11 cellular contexts compared by ENCODE assay signal in genomic region chr6:116568851-116569755, GRCh38. TPM values are rescaled to one million over a fixed set of nuclear protein-coding genes. Genes with fewer than 3 reads are reported as not detected.
DNase-seq lines count a peak whose midpoint lies in the region; ATAC-seq and TF ChIP-seq lines count a peak whose summit lies in the region.
"Had no signal": no experiment of that assay in that cellular context is flagged by ENCODE, and none has a peak within 500 bp of the region (broad histone marks: within the 10 kb centered on the region; RNA-seq: fewer than 3 reads in every experiment).

No MANE protein-coding gene starts in this region.

- no peak for TF ChIP-seq CTCF in WTC11 (IDR thresholded peaks at IDR 0.05)

- peak overlapping the region; percentile 17 for H3K4me3 Mint-ChIP-seq in activated naive CD8-positive, alpha-beta T cell
- H3K4me3 Mint-ChIP-seq in activated naive CD8-positive, alpha-beta T cell treated with anti-CD3 and anti-CD28 coated beads for 36 hours: no peak overlapping the region
- peak overlapping the region; percentile 98; the same call in 1 of the 2 replicates for H3K4me3 Mint-ChIP-seq in WTC11

- H3K4me1 Mint-ChIP-seq in activated naive CD8-positive, alpha-beta T cell (ENCODE audit: low read depth): peaks cover 46% of the 10 kb centered on the region
- H3K4me1 Mint-ChIP-seq in activated naive CD8-positive, alpha-beta T cell treated with anti-CD3 and anti-CD28 coated beads for 36 hours: peaks cover 26% of the 10 kb centered on the region
- H3K4me1 Mint-ChIP-seq in WTC11: peaks cover 14% of the 10 kb centered on the region

- POLR2A ChIA-PET in WTC11 (lab: Charles Lee): no interaction called here

- no peak for DNase-seq in activated naive CD8-positive, alpha-beta T cell treated with anti-CD3 and anti-CD28 coated beads for 36 hours
- DNase-seq in WTC11 (ENCODE audit: low spot score) (no peak), renal cortical epithelial cell (ENCODE audit: low read depth) (peak; percentile 11)
- DNase-seq: activated CD4-positive, alpha-beta T cell treated with anti-CD3 and anti-CD28 coated beads, Interleukin-2, amount 50 U/mL, for 1 hour; heart left ventricle; SHP77 had no signal

- CTCF ChIA-PET in WTC11 (lab: Charles Lee): interaction anchor here (1.1 kb wide), 1 partner anchor 282 kb away, joined by 3 read pairs; no protein-coding TSS in a partner anchor

- ATAC-seq in WTC11 (no peak), GM19467 (IDR thresholded peaks at IDR 0.05; ENCODE audit: unreplicated experiment) (no peak), GM18520 (IDR thresholded peaks at IDR 0.05; ENCODE audit: unreplicated experiment) (no peak)
- ATAC-seq: heart left ventricle had no signal

- no peaks in the 10 kb centered on the region for H3K9me3 Mint-ChIP-seq in activated naive CD8-positive, alpha-beta T cell (ENCODE audit: low read depth)
- H3K9me3 Mint-ChIP-seq in activated naive CD8-positive, alpha-beta T cell treated with anti-CD3 and anti-CD28 coated beads for 36 hours: no peaks in the 10 kb centered on the region
- H3K9me3 Mint-ChIP-seq in WTC11: no peaks in the 10 kb centered on the region

- no peak overlapping the region for H3K27ac Mint-ChIP-seq in activated naive CD8-positive, alpha-beta T cell
- no peak overlapping the region for H3K27ac Mint-ChIP-seq in activated naive CD8-positive, alpha-beta T cell treated with anti-CD3 and anti-CD28 coated beads for 36 hours
- no peak overlapping the region for H3K27ac Mint-ChIP-seq in WTC11

- peaks cover 2% of the 10 kb centered on the region for H3K36me3 Mint-ChIP-seq in activated naive CD8-positive, alpha-beta T cell
- H3K36me3 Mint-ChIP-seq in activated naive CD8-positive, alpha-beta T cell treated with anti-CD3 and anti-CD28 coated beads for 36 hours: peaks cover 5% of the 10 kb centered on the region
- no peaks in the 10 kb centered on the region; the same call in 1 of the 2 replicates for H3K36me3 Mint-ChIP-seq in WTC11

- H3K27me3 Mint-ChIP-seq in activated naive CD8-positive, alpha-beta T cell: no peaks in the 10 kb centered on the region
- H3K27me3 Mint-ChIP-seq in activated naive CD8-positive, alpha-beta T cell treated with anti-CD3 and anti-CD28 coated beads for 36 hours: peaks cover 5% of the 10 kb centered on the region
- H3K27me3 Mint-ChIP-seq in WTC11 (ENCODE audit: low read depth): no peaks in the 10 kb centered on the region; the same call in 1 of the 2 replicates

TF ChIP-seq in WTC11, 78 proteins besides CTCF, POLR2A, EP300 and RAD21:
- TF ChIP-seq OVOL2 (CRISPR knock-in tag; IDR thresholded peaks at IDR 0.05; ENCODE audit: borderline replicate concordance) (no peak), ZNF121 (CRISPR knock-in tag; IDR thresholded peaks at IDR 0.05) (no peak), CDX4 (CRISPR knock-in tag; IDR thresholded peaks at IDR 0.05; ENCODE audit: borderline replicate concordance) (no peak)
- TF ChIP-seq, protein P1, sequence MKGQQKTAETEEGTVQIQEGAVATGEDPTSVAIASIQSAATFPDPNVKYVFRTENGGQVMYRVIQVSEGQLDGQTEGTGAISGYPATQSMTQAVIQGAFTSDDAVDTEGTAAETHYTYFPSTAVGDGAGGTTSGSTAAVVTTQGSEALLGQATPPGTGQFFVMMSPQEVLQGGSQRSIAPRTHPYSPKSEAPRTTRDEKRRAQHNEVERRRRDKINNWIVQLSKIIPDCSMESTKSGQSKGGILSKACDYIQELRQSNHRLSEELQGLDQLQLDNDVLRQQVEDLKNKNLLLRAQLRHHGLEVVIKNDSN (CRISPR knock-in tag; IDR thresholded peaks at IDR 0.05): no peak
- TF ChIP-seq, protein P2, sequence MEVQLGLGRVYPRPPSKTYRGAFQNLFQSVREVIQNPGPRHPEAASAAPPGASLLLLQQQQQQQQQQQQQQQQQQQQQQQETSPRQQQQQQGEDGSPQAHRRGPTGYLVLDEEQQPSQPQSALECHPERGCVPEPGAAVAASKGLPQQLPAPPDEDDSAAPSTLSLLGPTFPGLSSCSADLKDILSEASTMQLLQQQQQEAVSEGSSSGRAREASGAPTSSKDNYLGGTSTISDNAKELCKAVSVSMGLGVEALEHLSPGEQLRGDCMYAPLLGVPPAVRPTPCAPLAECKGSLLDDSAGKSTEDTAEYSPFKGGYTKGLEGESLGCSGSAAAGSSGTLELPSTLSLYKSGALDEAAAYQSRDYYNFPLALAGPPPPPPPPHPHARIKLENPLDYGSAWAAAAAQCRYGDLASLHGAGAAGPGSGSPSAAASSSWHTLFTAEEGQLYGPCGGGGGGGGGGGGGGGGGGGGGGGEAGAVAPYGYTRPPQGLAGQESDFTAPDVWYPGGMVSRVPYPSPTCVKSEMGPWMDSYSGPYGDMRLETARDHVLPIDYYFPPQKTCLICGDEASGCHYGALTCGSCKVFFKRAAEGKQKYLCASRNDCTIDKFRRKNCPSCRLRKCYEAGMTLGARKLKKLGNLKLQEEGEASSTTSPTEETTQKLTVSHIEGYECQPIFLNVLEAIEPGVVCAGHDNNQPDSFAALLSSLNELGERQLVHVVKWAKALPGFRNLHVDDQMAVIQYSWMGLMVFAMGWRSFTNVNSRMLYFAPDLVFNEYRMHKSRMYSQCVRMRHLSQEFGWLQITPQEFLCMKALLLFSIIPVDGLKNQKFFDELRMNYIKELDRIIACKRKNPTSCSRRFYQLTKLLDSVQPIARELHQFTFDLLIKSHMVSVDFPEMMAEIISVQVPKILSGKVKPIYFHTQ (CRISPR knock-in tag; IDR thresholded peaks at IDR 0.05): no peak

RNA-seq across cellular contexts. Expression of gene RWDD1, which starts 2.2 kb away (rescaled TPM):
- 10 to 100 TPM; 52.2 to 52.5 TPM for total RNA-seq in activated naive CD8-positive, alpha-beta T cell treated with anti-CD3 and anti-CD28 coated beads for 36 hours
- total RNA-seq in WTC11 (2021) (26.2 to 33.8 TPM (median 28.3 TPM) in 3 replicates), renal cortical epithelial cell (23.4 and 26.2 TPM in 2 replicates)

RNA-seq across cellular contexts. Expression of gene CALHM4, which starts 15.6 kb away (rescaled TPM):
- total RNA-seq in activated naive CD8-positive, alpha-beta T cell treated with anti-CD3 and anti-CD28 coated beads for 36 hours: not detected
- total RNA-seq in WTC11 (2021) (not detected in 3 replicates), renal cortical epithelial cell (not detected in 2 replicates)
- total RNA-seq: lung, ureter had no signal

RNA-seq across cellular contexts. Expression of gene TRAPPC3L, which starts 23.6 kb away (rescaled TPM):
- total RNA-seq in activated naive CD8-positive, alpha-beta T cell treated with anti-CD3 and anti-CD28 coated beads for 36 hours: not detected
- not detected in 3 replicates for total RNA-seq in WTC11 (2021)
- total RNA-seq in renal cortical epithelial cell: not detected in 2 replicates
- total RNA-seq: ureter had no signal

RNA-seq across cellular contexts. Expression of gene RSPH4A, which starts 47.2 kb away (rescaled TPM):
- total RNA-seq in activated naive CD8-positive, alpha-beta T cell treated with anti-CD3 and anti-CD28 coated beads for 36 hours: under 1 TPM; 0.23 to 0.44 TPM
- total RNA-seq in WTC11 (2021) (0.34 to 0.57 TPM (median 0.34 TPM) in 3 replicates), renal cortical epithelial cell (1.5 TPM in 1 of 2 replicates, not detected in the other)

RNA-seq across cellular contexts. Expression of gene CALHM5, which starts 57.7 kb away (rescaled TPM):
- total RNA-seq in activated naive CD8-positive, alpha-beta T cell treated with anti-CD3 and anti-CD28 coated beads for 36 hours: not detected
- total RNA-seq in WTC11 (2021) (0.07 to 0.11 TPM (median 0.09 TPM) in 3 replicates), renal cortical epithelial cell (0.17 and 0.40 TPM in 2 replicates)
